31 cellular contexts compared by ENCODE assay signal in the genomic region with DNA sequence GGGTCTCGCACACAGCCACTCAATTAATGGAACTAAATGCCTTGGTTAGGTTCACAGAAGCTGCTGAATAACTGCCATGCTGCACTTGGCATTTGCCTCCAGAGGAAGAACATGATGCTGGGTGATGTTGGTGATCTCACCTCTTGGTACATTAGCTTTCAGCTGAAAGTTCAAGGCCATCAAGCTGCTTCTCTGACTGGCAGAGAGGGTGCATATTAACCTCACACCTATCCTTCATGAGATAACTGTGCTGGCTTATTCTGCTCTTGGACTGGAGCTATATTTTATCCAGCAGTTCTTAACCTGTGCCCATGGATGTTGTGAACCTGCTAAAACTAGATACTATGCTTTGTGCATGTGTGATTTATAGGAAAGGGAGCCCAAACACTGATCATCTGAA.
"Had no signal": no experiment of that assay in that cellular context is flagged by ENCODE, and none has a peak within 500 bp of the region (broad histone marks: within the 10 kb centered on the region; RNA-seq: fewer than 3 reads in every experiment).

No MANE protein-coding gene starts in this region.

- H3K4me3 Mint-ChIP-seq: activated CD4-positive, alpha-beta memory T cell treated with anti-CD3 and anti-CD28 coated beads for 36 hours; activated naive CD4-positive, alpha-beta T cell treated with anti-CD3 and anti-CD28 coated beads for 36 hours; activated naive CD8-positive, alpha-beta T cell treated with anti-CD3 and anti-CD28 coated beads for 36 hours; activated T-helper 1 cell treated with anti-CD3 and anti-CD28 coated beads, Interleukin-12 subunit alpha, Interleukin-12 subunit beta, Interleukin-2, Interleukin-4 antibody, amounts not matched to agents 30 ng/mL and 10 ng/mL and 1 ng/mL, durations not matched to agents 14 hours and 24 hours and 36 hours; effector memory CD8-positive, alpha-beta T cell; natural killer cell treated with Interleukin-12 subunit alpha and Interleukin-12 subunit beta and Interleukin-15 and Interleukin-18, amount 100 ng/mL, for 72 hours; T-helper 1 cell treated with Interleukin-12 subunit alpha and Interleukin-12 subunit beta and Interleukin-4 antibody, amounts not matched to agents 30 μg/mL and 1 μg/mL, for 36 hours had no signal

- DNase-seq: activated CD4-positive, alpha-beta memory T cell treated with anti-CD3 and anti-CD28 coated beads for 36 hours; activated CD4-positive, alpha-beta T cell treated with anti-CD3 and anti-CD28 coated beads for 48 hours; activated CD8-positive, alpha-beta memory T cell treated with anti-CD3 and anti-CD28 coated beads, Interleukin-2, amount 50 U/mL, for 4 hours; activated effector memory CD4-positive, alpha-beta T cell treated with anti-CD3 and anti-CD28 coated beads, Interleukin-2, amount 50 U/mL, for 16 hours; activated naive CD4-positive, alpha-beta T cell treated with anti-CD3 and anti-CD28 coated beads for 36 hours; activated naive CD8-positive, alpha-beta T cell treated with anti-CD3 and anti-CD28 coated beads for 36 hours; activated T-cell treated with anti-CD3 and anti-CD28 coated beads, Interleukin-2, amount 50 U/mL, for 1 hour; aorta; cortex of kidney; effector memory CD8-positive, alpha-beta T cell; head of caudate nucleus; hippocampal formation; left colon; mucosa of descending colon; right lobe of liver; stimulated activated CD4-positive, alpha-beta T cell treated with anti-CD3 and anti-CD28 coated beads, Interleukin-12 subunit alpha, Interleukin-12 subunit beta, amount 100 ng/mL, for 4 hours; stimulated activated CD4-positive, alpha-beta T cell treated with anti-CD3 and anti-CD28 coated beads, Interleukin-4, amount 100 ng/mL, for 1 hour; stimulated activated naive CD8-positive, alpha-beta T cell treated with anti-CD3 and anti-CD28 coated beads, Interleukin-15, Interleukin-2, amounts not matched to agents 100 U/mL and 50 U/mL, for 24 hours; T-helper 9 cell; testis; transverse colon had no signal

- H3K27me3 ChIP-seq: adrenal gland, cardiac muscle cell, right lobe of liver, testis, transverse colon had no signal

- ATAC-seq: effector memory CD8-positive, alpha-beta T cell; left colon; mucosa of descending colon; natural killer cell treated with Interleukin-12 subunit alpha and Interleukin-12 subunit beta and Interleukin-15 and Interleukin-18, amount 100 ng/mL, for 72 hours; stimulated activated naive CD8-positive, alpha-beta T cell treated with anti-CD3 and anti-CD28 coated beads, Interleukin-15, Interleukin-2, amounts not matched to agents 100 U/mL and 50 U/mL, for 24 hours had no signal

- H3K4me3 ChIP-seq: adrenal gland, cardiac muscle cell, mucosa of descending colon, right lobe of liver, testis, transverse colon had no signal

- H3K36me3 ChIP-seq: adrenal gland, cardiac muscle cell, right lobe of liver, transverse colon had no signal

- H3K4me1 ChIP-seq: testis had no signal

- H3K27me3 Mint-ChIP-seq: activated CD4-positive, alpha-beta memory T cell treated with anti-CD3 and anti-CD28 coated beads for 36 hours; activated naive CD8-positive, alpha-beta T cell treated with anti-CD3 and anti-CD28 coated beads for 36 hours; brain; effector memory CD8-positive, alpha-beta T cell; natural killer cell treated with Interleukin-12 subunit alpha and Interleukin-12 subunit beta and Interleukin-15 and Interleukin-18, amount 100 ng/mL, for 72 hours had no signal

- FAIRE-seq: endothelial cell of umbilical vein, keratinocyte, TTC549 had no signal

- H3K27ac ChIP-seq: adrenal gland, cardiac muscle cell, right lobe of liver, testis, transverse colon, VCaP had no signal

- H3K27ac Mint-ChIP-seq: activated CD4-positive, alpha-beta memory T cell treated with anti-CD3 and anti-CD28 coated beads for 36 hours; activated naive CD4-positive, alpha-beta T cell treated with anti-CD3 and anti-CD28 coated beads for 36 hours; activated naive CD8-positive, alpha-beta T cell treated with anti-CD3 and anti-CD28 coated beads for 36 hours; activated T-helper 1 cell treated with anti-CD3 and anti-CD28 coated beads, Interleukin-12 subunit alpha, Interleukin-12 subunit beta, Interleukin-2, Interleukin-4 antibody, amounts not matched to agents 30 ng/mL and 10 ng/mL and 1 ng/mL, durations not matched to agents 14 hours and 24 hours and 36 hours; effector memory CD8-positive, alpha-beta T cell; natural killer cell treated with Interleukin-12 subunit alpha and Interleukin-12 subunit beta and Interleukin-15 and Interleukin-18, amount 100 ng/mL, for 72 hours; T-helper 1 cell treated with Interleukin-12 subunit alpha and Interleukin-12 subunit beta and Interleukin-4 antibody, amounts not matched to agents 30 μg/mL and 1 μg/mL, for 36 hours had no signal

- H3K9me3 ChIP-seq: adrenal gland, mucosa of descending colon, right lobe of liver, testis, transverse colon had no signal
